Comparison of ENCODE assay signal across 23 cellular contexts in the genomic region with DNA sequence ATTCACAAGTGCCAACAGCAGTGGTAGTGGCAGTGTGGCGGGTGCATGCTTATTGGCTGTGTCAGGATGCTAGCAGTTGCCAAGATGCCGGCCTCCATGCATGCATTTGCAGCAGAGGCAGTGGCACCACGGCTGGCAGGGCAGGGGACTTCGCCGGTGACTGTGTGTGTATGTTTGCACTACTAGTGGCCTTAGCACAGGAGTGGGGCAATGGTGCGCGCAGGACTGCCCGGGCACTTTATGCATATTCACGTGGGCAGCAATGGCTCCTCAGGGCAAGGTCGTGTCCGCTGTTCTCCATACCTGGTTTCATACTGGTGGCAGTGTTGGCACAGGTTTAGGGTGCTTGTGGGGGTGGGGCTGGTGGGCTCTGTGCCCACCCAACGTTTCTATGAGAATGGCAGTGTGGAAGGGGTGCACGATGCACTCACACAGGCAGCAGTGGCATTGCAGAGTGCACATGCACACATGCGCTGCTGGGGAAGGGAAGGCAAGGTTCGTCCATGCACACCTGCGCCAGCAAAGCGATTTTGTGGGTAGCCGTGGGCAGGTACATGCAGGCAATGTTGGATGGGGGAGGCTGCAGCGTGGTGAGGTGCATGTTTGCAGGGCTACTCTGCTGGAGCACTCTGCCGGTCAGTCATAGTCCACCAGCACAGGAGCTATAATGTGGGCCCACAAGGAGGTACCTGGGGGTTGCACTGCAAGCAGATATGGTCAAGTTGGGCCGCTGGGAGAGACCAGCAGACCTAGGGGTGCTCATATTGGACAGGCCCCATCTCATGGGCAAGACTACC.
"Had no signal": no experiment of that assay in that cellular context is flagged by ENCODE, and none has a peak within 500 bp of the region (broad histone marks: within the 10 kb centered on the region; RNA-seq: fewer than 3 reads in every experiment).

No MANE protein-coding gene starts in this region.

- H3K9me3 ChIP-seq: mucosa of descending colon, ovary, sigmoid colon, testis, upper lobe of left lung had no signal

- H3K4me1 ChIP-seq: sigmoid colon, testis, tibial artery, upper lobe of left lung had no signal

- H3K36me3 ChIP-seq: ovary, sigmoid colon, tibial artery, upper lobe of left lung had no signal

- DNase-seq: dermis blood vessel endothelial cell; effector memory CD8-positive, alpha-beta T cell; erythroblast; hypothalamus; immature natural killer cell; islet precursor cell; left ventricle myocardium superior; mesenchymal stem cell; naive B cell; ovary; retina; sigmoid colon; stimulated activated CD4-positive, alpha-beta T cell treated with anti-CD3 and anti-CD28 coated beads, Interleukin-4, amount 100 ng/mL, for 4 hours; stimulated activated naive CD8-positive, alpha-beta T cell treated with anti-CD3 and anti-CD28 coated beads, Interleukin-15, Interleukin-2, amounts not matched to agents 100 U/mL and 50 U/mL, for 24 hours; substantia nigra; testis; tibial artery had no signal

- H3K27me3 ChIP-seq: ovary, sigmoid colon, testis, tibial artery, upper lobe of left lung had no signal

- FAIRE-seq: endometrium, frontal cortex, urothelium cell line had no signal

- H3K4me3 ChIP-seq: coronary artery, mucosa of descending colon, ovary, sigmoid colon, tibial artery, upper lobe of left lung had no signal

- H3K27ac ChIP-seq: coronary artery, ovary, sigmoid colon, testis, tibial artery, upper lobe of left lung had no signal

- ATAC-seq: effector memory CD8-positive, alpha-beta T cell; left ventricle myocardium superior; mucosa of descending colon; stimulated activated naive CD8-positive, alpha-beta T cell treated with anti-CD3 and anti-CD28 coated beads, Interleukin-15, Interleukin-2, amounts not matched to agents 100 U/mL and 50 U/mL, for 24 hours had no signal
